24 cellular contexts compared by ENCODE assay signal in the genomic region with DNA sequence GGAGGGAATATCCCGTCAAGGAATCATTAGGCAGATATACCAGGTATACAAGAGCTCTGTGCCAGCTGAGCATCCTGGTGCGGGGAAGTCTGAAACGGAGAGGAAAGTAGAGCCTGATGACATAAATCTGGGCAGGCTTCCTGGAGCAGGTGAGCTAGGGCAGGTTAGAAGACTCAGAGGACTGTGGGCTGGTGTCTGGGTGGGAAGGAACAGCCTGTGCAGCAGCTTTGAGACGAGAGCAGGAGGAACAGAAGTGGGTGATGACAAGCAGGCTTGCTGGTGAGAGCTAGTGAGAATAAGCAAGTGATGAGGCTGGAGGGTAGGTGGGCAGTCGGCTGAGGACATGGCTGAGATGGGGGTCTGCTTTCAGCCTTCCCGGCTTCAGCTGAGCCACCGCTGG. TPM values are rescaled to one million over a fixed set of nuclear protein-coding genes. Genes with fewer than 3 reads are reported as not detected.
DNase-seq lines count a peak whose midpoint lies in the region; TF ChIP-seq lines count a peak whose summit lies in the region.
"Had no signal": no experiment of that assay in that cellular context is flagged by ENCODE, and none has a peak within 500 bp of the region (broad histone marks: within the 10 kb centered on the region; RNA-seq: fewer than 3 reads in every experiment).

No MANE protein-coding gene starts in this region.

- H3K36me3 ChIP-seq in BLaER1 (peaks cover 46% of the 10 kb centered on the region), stomach (peaks cover 0 to 27% (median 14%) of the 10 kb centered on the region in 4 donors)
- H3K36me3 ChIP-seq: left lung had no signal

- H3K4me1 Mint-ChIP-seq in neural crest cell = peaks cover 83% of the 10 kb centered on the region

- H3K4me3 Mint-ChIP-seq in neural crest cell = peak overlapping the region; percentile 86
- H3K4me3 Mint-ChIP-seq: activated CD4-positive, alpha-beta memory T cell treated with anti-CD3 and anti-CD28 coated beads for 36 hours; mesothelial cell of epicardium; natural killer cell treated with Interleukin-12 subunit alpha and Interleukin-12 subunit beta and Interleukin-15 and Interleukin-18, amount 100 ng/mL, for 72 hours had no signal

- no peaks in the 10 kb centered on the region for H3K27me3 Mint-ChIP-seq in neural crest cell (ENCODE audit: low read depth)
- H3K27me3 Mint-ChIP-seq: activated CD4-positive, alpha-beta memory T cell treated with anti-CD3 and anti-CD28 coated beads for 36 hours; natural killer cell treated with Interleukin-12 subunit alpha and Interleukin-12 subunit beta and Interleukin-15 and Interleukin-18, amount 100 ng/mL, for 72 hours had no signal

- WGBS in stomach, 5 donors = 77 to 90% (median 84%) methylated on average over 7 of the region's 7 CpGs

- H3K27me3 ChIP-seq in BLaER1 (no peaks in the 10 kb centered on the region), dorsolateral prefrontal cortex (no peaks in the 10 kb centered on the region), stomach (no peaks in the 10 kb centered on the region)
- H3K27me3 ChIP-seq: foreskin keratinocyte had no signal

- H3K27ac Mint-ChIP-seq in neural crest cell (ENCODE audit: unreplicated experiment) = peak overlapping the region; percentile 95
- H3K27ac Mint-ChIP-seq: activated CD4-positive, alpha-beta memory T cell treated with anti-CD3 and anti-CD28 coated beads for 36 hours; natural killer cell treated with Interleukin-12 subunit alpha and Interleukin-12 subunit beta and Interleukin-15 and Interleukin-18, amount 100 ng/mL, for 72 hours had no signal

- no peak overlapping the region for H3K4me3 ChIP-seq in BLaER1
- peak overlapping the region in 47 of 59 donors; percentile 3 to 65 (median 52) for H3K4me3 ChIP-seq in dorsolateral prefrontal cortex
- H3K4me3 ChIP-seq in stomach = no peak overlapping the region
- H3K4me3 ChIP-seq: HAP-1, left lung, psoas muscle had no signal

- 0 out of 2 replicates have a peak overlapping the region, but pooled peaks have one; percentile 93 for H3K27ac ChIP-seq in BLaER1
- peak overlapping the region in 56 of 59 donors; percentile 76 to 98 (median 94) for H3K27ac ChIP-seq in dorsolateral prefrontal cortex
- no peak overlapping the region for H3K27ac ChIP-seq in stomach
- H3K27ac ChIP-seq: C4-2B, left lung, psoas muscle had no signal

- peak overlapping the region; percentile 99; the same call in 1 of the 2 replicates for H3K4me2 ChIP-seq in BLaER1

- 0 out of 2 replicates have a peak overlapping the region, but pooled peaks have one; percentile 84 for H3K9ac ChIP-seq in BLaER1

- intact Hi-C loops in dorsolateral prefrontal cortex (cut with DNase I) = no loop called here
- intact Hi-C loops in stomach (cut with DNase I; ENCODE audit: low total_unique reads) = no loop called here

- H4K20me1 ChIP-seq in BLaER1 = 0 out of 2 replicates have a peak, but pooled peaks cover 5% of the 10 kb centered on the region

- H3K9me3 Mint-ChIP-seq in neural crest cell = no peaks in the 10 kb centered on the region
- H3K9me3 Mint-ChIP-seq: activated CD4-positive, alpha-beta memory T cell treated with anti-CD3 and anti-CD28 coated beads for 36 hours; mesothelial cell of epicardium; natural killer cell treated with Interleukin-12 subunit alpha and Interleukin-12 subunit beta and Interleukin-15 and Interleukin-18, amount 100 ng/mL, for 72 hours had no signal

- TF ChIP-seq POLR2A in stomach (IDR thresholded peaks at IDR 0.05) = no peak

- DNase-seq in NCI-H2171 treated with DMSO at 0.1 percent for 48 hours (lab: John Stamatoyannopoulos, UW) (peak; percentile 84), dorsolateral prefrontal cortex (peak in 3 of 10 donors; percentile 63 to 80 (median 69)), neural crest cell (ENCODE audit: low read depth, low spot score) (no peak), occipital lobe (lab: John Stamatoyannopoulos, UW) (no peak), NCI-H1436 treated with DMSO at 0.1 percent for 48 hours (lab: John Stamatoyannopoulos, UW) (no peak), stomach (no peak)
- DNase-seq: activated CD4-positive, alpha-beta memory T cell treated with anti-CD3 and anti-CD28 coated beads for 36 hours; activated CD4-positive, CD25-positive, alpha-beta regulatory T cell; activated effector memory CD4-positive, alpha-beta T cell treated with Interleukin-2 at 50 U/mL for 16 hours; activated T-cell treated with anti-CD3 and anti-CD28 coated beads for 4 hours; effector memory CD4-positive, alpha-beta T cell; foreskin keratinocyte; hippocampal formation; Kasumi-1; MV-4-11 had no signal

- H3K9me3 ChIP-seq in BLaER1 (no peaks in the 10 kb centered on the region), stomach (no peaks in the 10 kb centered on the region)
- H3K9me3 ChIP-seq: HAP-1, left lung, psoas muscle had no signal

- H3K36me3 Mint-ChIP-seq in neural crest cell (ENCODE audit: low read depth) = peaks cover 22% of the 10 kb centered on the region
- H3K36me3 Mint-ChIP-seq: activated CD4-positive, alpha-beta memory T cell treated with anti-CD3 and anti-CD28 coated beads for 36 hours; natural killer cell treated with Interleukin-12 subunit alpha and Interleukin-12 subunit beta and Interleukin-15 and Interleukin-18, amount 100 ng/mL, for 72 hours had no signal

- TF ChIP-seq CTCF in dorsolateral prefrontal cortex (IDR thresholded peaks at IDR 0.05 in 54 of 56, conservative IDR thresholded peaks at IDR 0.05 in 2 of 56; ENCODE audit: low read depth in 1 of 56, partially characterized antibody in 56 of 56) (no peak), neural crest cell (conservative IDR thresholded peaks at IDR 0.05) (no peak), stomach (IDR thresholded peaks at IDR 0.05) (no peak)

- H3K4me1 ChIP-seq in BLaER1 (peaks cover 40% of the 10 kb centered on the region), stomach (peaks cover 13 to 35% (median 26%) of the 10 kb centered on the region in 4 donors)

- TF ChIP-seq EP300 in stomach (IDR thresholded peaks at IDR 0.05) = no peak

RNA-seq across cellular contexts. Expression of gene CELSR2, which starts 6.7 kb away (rescaled TPM):
- total RNA-seq in dorsolateral prefrontal cortex (100 to 1,000 TPM; 115 to 213 (median 171) TPM), neural crest cell (97.1 and 99.2 TPM in 2 replicates), occipital lobe (41.8 TPM), stomach (10 to 100 TPM in 1 of 5 donors, 1 to 10 TPM in 4; 3.5 to 18.7 (median 7.2) TPM)
- 1 to 10 TPM in 2 of 3 donors, under 1 TPM in 1; 0.76 to 8.7 (median 1.5) TPM for polyA plus RNA-seq in stomach

RNA-seq across cellular contexts. Expression of gene PSRC1, which starts 26.9 kb away (rescaled TPM):
- total RNA-seq in dorsolateral prefrontal cortex (100 to 1,000 TPM in 19 of 120 experiments, 10 to 100 TPM in 101; 52.9 to 176 (median 79.2) TPM), neural crest cell (100 and 102 TPM in 2 replicates), occipital lobe (11.4 TPM), stomach (10 to 100 TPM in 1 of 5 donors, 1 to 10 TPM in 1, under 1 TPM in 2, not detected in 1; 0.29 to 18.7 (median 1.7) TPM)
- 10 to 100 TPM in 1 of 3 donors, 1 to 10 TPM in 2; 3.6 to 11.2 (median 4.1) TPM for polyA plus RNA-seq in stomach

RNA-seq across cellular contexts. Expression of gene SARS1, which starts 42.4 kb away (rescaled TPM):
- total RNA-seq in dorsolateral prefrontal cortex = 100 to 1,000 TPM; 109 to 280 (median 226) TPM
- total RNA-seq in neural crest cell = 156 and 158 TPM in 2 replicates
- 153 TPM for total RNA-seq in occipital lobe
- 100 to 1,000 TPM in 4 of 5 donors, 10 to 100 TPM in 1; 80.8 to 127 (median 117) TPM for total RNA-seq in stomach
- polyA plus RNA-seq in stomach = 100 to 1,000 TPM in 2 of 3 donors, 10 to 100 TPM in 1; 95.6 to 232 (median 100) TPM

RNA-seq across cellular contexts. Expression of gene MYBPHL, which starts 50.7 kb away (rescaled TPM):
- total RNA-seq in dorsolateral prefrontal cortex (10 to 100 TPM in 14 of 120 experiments, 1 to 10 TPM in 106; 1.9 to 14.4 (median 6.7) TPM), neural crest cell (0.82 TPM in 1 of 2 replicates, not detected in the other), occipital lobe (not detected), stomach (not detected)
- under 1 TPM in 1 of 3 donors, not detected in 2; 0.45 TPM for polyA plus RNA-seq in stomach
- total RNA-seq: activated CD4-positive, alpha-beta memory T cell treated with anti-CD3 and anti-CD28 coated beads for 36 hours; chondrocyte; mesothelial cell of epicardium; natural killer cell treated with Interleukin-12 subunit alpha and Interleukin-12 subunit beta and Interleukin-15 and Interleukin-18, amount 100 ng/mL, for 72 hours; urinary bladder had no signal

Comparison
In these comparisons a context has a peak if more than half of its experiments do, and no peak if none do; other contexts are left out.
1. H3K27ac ChIP-seq: peak in BLaER1 (single experiment) and dorsolateral prefrontal cortex (56 of 59); none in stomach (0 of 5).
2. H3K4me3 ChIP-seq: peak in dorsolateral prefrontal cortex (47 of 59); none in BLaER1 (single experiment) and stomach (0 of 4).